9 cellular contexts compared by ENCODE assay signal in the genomic region with DNA sequence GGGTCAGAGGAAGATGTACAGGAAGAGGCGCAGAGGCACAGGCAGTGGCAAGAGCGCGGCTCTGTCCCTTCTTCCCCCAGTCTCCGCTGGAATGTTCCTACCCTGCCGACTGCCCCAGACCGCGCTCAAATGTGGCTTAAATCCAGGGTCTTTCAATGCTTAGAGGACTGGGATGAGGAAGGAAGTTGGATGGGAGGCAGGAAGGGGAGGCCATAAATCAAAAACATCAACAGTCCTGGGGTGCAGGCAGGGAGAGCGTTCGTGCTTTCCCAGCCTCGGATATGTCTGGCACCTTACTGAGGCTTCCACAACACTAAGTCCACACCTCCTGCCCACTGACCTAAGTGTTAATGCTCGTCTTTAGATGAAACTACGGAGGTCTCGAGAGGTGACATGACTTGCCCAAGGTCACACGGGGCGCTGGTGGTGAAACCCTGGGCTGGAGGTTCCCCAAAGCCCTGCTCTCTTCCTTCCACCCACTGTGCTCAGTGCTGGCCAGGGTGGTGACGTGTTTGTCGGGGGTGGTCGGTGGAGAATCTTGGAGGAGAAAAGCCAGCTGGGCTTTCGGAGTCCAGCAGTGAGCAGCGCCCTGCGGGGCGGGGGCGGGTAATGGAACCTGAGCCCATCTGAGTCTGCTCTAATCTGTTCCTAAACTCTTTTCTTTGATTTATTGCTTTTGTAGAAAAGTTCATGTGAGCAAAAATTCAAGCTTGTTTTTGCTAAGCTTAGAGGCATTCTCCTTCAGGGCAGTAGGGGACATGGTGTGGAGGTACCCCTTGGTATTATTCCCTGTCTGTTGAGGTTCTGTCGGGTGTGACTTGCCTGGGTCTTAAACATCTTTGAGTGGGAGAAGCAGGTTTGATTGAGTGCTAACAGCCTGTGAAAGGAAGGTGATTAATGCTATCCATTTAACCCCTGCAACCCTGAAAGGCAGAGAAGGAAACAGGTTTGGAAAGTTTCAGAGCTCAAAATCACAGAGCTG. TPM values are rescaled to one million over a fixed set of nuclear protein-coding genes. Genes with fewer than 3 reads are reported as not detected.
DNase-seq lines count a peak whose midpoint lies in the region; ATAC-seq, FAIRE-seq and TF ChIP-seq lines count a peak whose summit lies in the region.
"Had no signal": no experiment of that assay in that cellular context is flagged by ENCODE, and none has a peak within 500 bp of the region (broad histone marks: within the 10 kb centered on the region; RNA-seq: fewer than 3 reads in every experiment).

No MANE protein-coding gene starts in this region.

- no peak overlapping the region for H3K56ac ChIP-seq in IMR-90 (ENCODE audit: extremely low read depth, insufficient read depth, low read length)

- H2BK20ac ChIP-seq in IMR-90 (ENCODE audit: low read depth, low read length), result peak overlapping the region; percentile 32

- H3K4me2 ChIP-seq in IMR-90 (ENCODE audit: low read depth, low read length), result peak overlapping the region; percentile 73

- H4K8ac ChIP-seq in IMR-90 (ENCODE audit: low read depth in 2 of 2, low read length in 2 of 2), result peak overlapping the region; percentile 53 to 79

- H3K14ac ChIP-seq in IMR-90 (replicated peaks; ENCODE audit: low read depth, low read length), result peak overlapping the region; percentile 58

- peak overlapping the region; percentile 70 for H2AK9ac ChIP-seq in IMR-90 (replicated peaks; ENCODE audit: low read depth, low read length, poor library complexity)

- no TSS peak for BruUV-seq in IMR-90 (replicated peaks; lab: Mats Ljungman, UMichigan)

- FAIRE-seq in bronchial epithelial cell (lab: Jason Lieb, UNC), result peak; percentile 92
- FAIRE-seq: small intestine had no signal

- no peak for TF ChIP-seq POLR2A in IMR-90 (IDR thresholded peaks at IDR 0.05; ENCODE audit: low read depth, low read length)
- no peak for TF ChIP-seq POLR2A in stomach (IDR thresholded peaks at IDR 0.05)

- H3K9me1 ChIP-seq in IMR-90 (ENCODE audit: insufficient read depth, low read length), result 0 out of 2 replicates have a peak, but pooled peaks cover 3% of the 10 kb centered on the region

- H3K4me3 ChIP-seq in IMR-90 (ENCODE audit: insufficient read depth, low read depth, low read length) (no peak overlapping the region), bronchial epithelial cell (ENCODE audit: low read depth, low read length) (peak overlapping the region; percentile 22), stomach (peak overlapping the region in 3 of 4 donors; percentile 18 to 31 (median 29))

- H3K9me3 ChIP-seq in IMR-90 (ENCODE audit: control insufficient read depth, insufficient read depth, low read length) (0 out of 2 replicates have a peak, but pooled peaks cover 2% of the 10 kb centered on the region), stomach (no peaks in the 10 kb centered on the region)

- TF ChIP-seq RAD21 in IMR-90 (IDR thresholded peaks at IDR 0.05; ENCODE audit: low read length), result peak; percentile 24; the same call in 1 of the 2 replicates

- H3K36me3 ChIP-seq in IMR-90 (ENCODE audit: control insufficient read depth, insufficient read depth, low read length) (no peaks in the 10 kb centered on the region), bronchial epithelial cell (ENCODE audit: control insufficient read depth, insufficient read depth, low read length) (no peaks in the 10 kb centered on the region), stomach (no peaks in the 10 kb centered on the region)

- peak; percentile 92 for ATAC-seq in IMR-90 (ENCODE audit: low read depth)
- no peak for ATAC-seq in HG02759 (IDR thresholded peaks at IDR 0.05; ENCODE audit: unreplicated experiment)
- no peak for ATAC-seq in GM18907 (IDR thresholded peaks at IDR 0.05; ENCODE audit: unreplicated experiment)

- H3K27me3 ChIP-seq in IMR-90 (ENCODE audit: control insufficient read depth, insufficient read depth, low read length) (peaks cover 4% of the 10 kb centered on the region; the same call in 1 of the 2 replicates), bronchial epithelial cell (ENCODE audit: control insufficient read depth, insufficient read depth, low read length) (no peaks in the 10 kb centered on the region), stomach (peaks cover 0 to 67% (median 23%) of the 10 kb centered on the region in 3 donors)

- peak overlapping the region; percentile 73 for H4K91ac ChIP-seq in IMR-90 (ENCODE audit: insufficient read depth, low read depth, low read length)

- peak overlapping the region; percentile 91 for H2AFZ ChIP-seq in IMR-90 (replicated peaks; ENCODE audit: low read length, poor library complexity)

- DNase-seq in IMR-90 (peak; percentile 89), bronchial epithelial cell (ENCODE audit: low read depth) (no peak), kidney tubule cell (ENCODE audit: low spot score) (peak; percentile 29), stomach (no peak), Kasumi-1 (lab: John Stamatoyannopoulos, UW) (no peak)
- no peak for DNase-seq in activated CD8-positive, alpha-beta memory T cell treated with anti-CD3 and anti-CD28 coated beads, Interleukin-2, amount 50 U/mL, for 4 hours

- peak overlapping the region; percentile 79; the same call in 2 of the 3 replicates for H2BK15ac ChIP-seq in IMR-90 (ENCODE audit: low read depth, low read length)

- WGBS in IMR-90 (ENCODE audit: extremely low coverage in 2 of 2, insufficient read length in 1 of 2), 2 experiments, result no CpG with 5 or more reads among the region's 24 CpGs
- 15 to 21% (median 18%) methylated on average over 16 to 24 of the region's 24 CpGs for WGBS in stomach, 5 donors

- no peaks in the 10 kb centered on the region for H4K20me1 ChIP-seq in IMR-90 (ENCODE audit: insufficient read depth, low read length)

- peak overlapping the region; percentile 17 for H3K9ac ChIP-seq in IMR-90 (ENCODE audit: low read depth, low read length)

- H3K27ac ChIP-seq in IMR-90 (ENCODE audit: insufficient read depth, low read length) (peak overlapping the region; percentile 60), stomach (peak overlapping the region in 4 of 5 donors; percentile 39 to 77 (median 58))

- dilution Hi-C loops in IMR-90 (cut with HindIII; ENCODE audit: low sequenced_read_pairs, unreplicated experiment), result no loop called here

- in situ Hi-C loops in IMR-90 (cut with MboI; ENCODE audit: low sequenced_read_pairs), result no loop called here

- peak overlapping the region; percentile 85 for H3K18ac ChIP-seq in IMR-90 (ENCODE audit: low read depth, low read length)

- intact Hi-C loops in IMR-90 (cut with micrococcal nuclease) (no loop called here), stomach (cut with DNase I; ENCODE audit: low total_unique reads) (no loop called here)

- peaks cover 17% of the 10 kb centered on the region for H3K4me1 ChIP-seq in IMR-90 (ENCODE audit: control insufficient read depth, insufficient read depth, low read length)
- H3K4me1 ChIP-seq in stomach, result peaks cover 0 to 17% (median 8%) of the 10 kb centered on the region in 4 donors

- H2AK5ac ChIP-seq in IMR-90 (ENCODE audit: low read depth, low read length), result peak overlapping the region; percentile 30; the same call in 1 of the 2 replicates

- peak overlapping the region; percentile 69 for H3K23ac ChIP-seq in IMR-90 (ENCODE audit: low read depth, low read length)

- POLR2A ChIA-PET in IMR-90 (lab: Charles Lee; ENCODE audit: unreplicated experiment), result no interaction called here

- CTCF ChIA-PET in IMR-90 (lab: Yijun Ruan, JAX), result interaction anchor here (0.6 to 1.6 kb wide), 2 partner anchors 44 to 278 kb away, joined by 3 to 4 read pairs; no protein-coding TSS in a partner anchor

- H2BK5ac ChIP-seq in IMR-90 (ENCODE audit: low read depth, low read length, poor library complexity, severe bottlenecking), result peak overlapping the region; percentile 31

- H4K5ac ChIP-seq in IMR-90 (ENCODE audit: low read depth, low read length), result peak overlapping the region; percentile 65

- H3K79me1 ChIP-seq in IMR-90 (ENCODE audit: low read depth in 1 of 2, low read length in 2 of 2), result no peaks in the 10 kb centered on the region

- TF ChIP-seq EP300 in stomach (IDR thresholded peaks at IDR 0.05), result no peak

- H3K4ac ChIP-seq in IMR-90 (ENCODE audit: low read depth, low read length), result peak overlapping the region; percentile 82

- TF ChIP-seq CTCF in IMR-90 (conservative IDR thresholded peaks at IDR 0.05; ENCODE audit: low read depth, low read length) (0 out of 2 replicates have a peak, but pooled peaks have one; percentile 5), bronchial epithelial cell (IDR thresholded peaks at IDR 0.05; ENCODE audit: insufficient read depth, low read length, severe bottlenecking) (no peak), stomach (IDR thresholded peaks at IDR 0.05) (no peak)

- H2BK120ac ChIP-seq in IMR-90 (ENCODE audit: low read depth, low read length), result peak overlapping the region; percentile 72

TF ChIP-seq in IMR-90, 13 proteins besides CTCF, POLR2A, EP300 and RAD21 (continues in another document):
- 0 out of 2 replicates have a peak, but pooled peaks have one; percentile 57 for TF ChIP-seq MAZ (IDR thresholded peaks at IDR 0.05; ENCODE audit: borderline replicate concordance, low read depth, low read length)
- no peak for TF ChIP-seq NFE2L2 (IDR thresholded peaks at IDR 0.05; ENCODE audit: low read depth, low read length)
- no peak for TF ChIP-seq SMC3 (IDR thresholded peaks at IDR 0.05; ENCODE audit: low read depth, low read length)
- no peak for TF ChIP-seq RFX5 (IDR thresholded peaks at IDR 0.05; ENCODE audit: low read depth, low read length)
- TF ChIP-seq MAFK (IDR thresholded peaks at IDR 0.05; ENCODE audit: low read depth, low read length), result no peak
- no peak for TF ChIP-seq CHD1 (IDR thresholded peaks at IDR 0.05; ENCODE audit: low read depth, low read length)

RNA-seq across cellular contexts. Expression of a gene that starts 0.7 kb away (rescaled TPM):
- total RNA-seq in IMR-90 (2012; rRNA removed) (0.90 and 1.4 TPM in 2 replicates), bronchial epithelial cell (0.79 and 1.4 TPM in 2 replicates), stomach (1 to 10 TPM in 1 of 5 donors, not detected in 4; 1.3 TPM)
- polyA plus RNA-seq in IMR-90 (2012; rRNA removed) (9.4 and 10.7 TPM in 2 replicates), stomach (1 to 10 TPM in 2 of 3 donors, not detected in 1; 6.0 to 8.4 TPM)
- 12.4 and 12.6 TPM in 2 replicates for polyA plus RNA-seq in IMR-90 (2012; cell fraction: cytosol; rRNA removed)
- 2.0 and 2.5 TPM in 2 replicates for polyA plus RNA-seq in IMR-90 (2012; cell fraction: nucleus; rRNA removed; ENCODE audit: low replicate concordance)

RNA-seq across cellular contexts. Expression of a gene that starts 37.2 kb away (rescaled TPM):
- total RNA-seq in IMR-90 (2012; rRNA removed) (not detected in 2 replicates), bronchial epithelial cell (not detected in 2 replicates), stomach (not detected)
- polyA plus RNA-seq in IMR-90 (2012; rRNA removed) (0.05 and 0.09 TPM in 2 replicates), stomach (under 1 TPM in 2 of 3 donors, not detected in 1; 0.05 to 0.25 TPM)
- polyA plus RNA-seq in IMR-90 (2012; cell fraction: cytosol; rRNA removed), result 0.06 and 0.11 TPM in 2 replicates
- 0.02 and 0.08 TPM in 2 replicates for polyA plus RNA-seq in IMR-90 (2012; cell fraction: nucleus; rRNA removed; ENCODE audit: low replicate concordance)

RNA-seq across cellular contexts. Expression of a gene that starts 43.6 kb away (rescaled TPM):
- total RNA-seq in IMR-90 (2012; rRNA removed) (52.9 and 55.3 TPM in 2 replicates), bronchial epithelial cell (61.1 and 73.0 TPM in 2 replicates), stomach (100 to 1,000 TPM in 1 of 5 donors, 10 to 100 TPM in 4; 21.0 to 169 (median 42.4) TPM)
- polyA plus RNA-seq in IMR-90 (2012; rRNA removed) (55.2 and 57.8 TPM in 2 replicates), stomach (10 to 100 TPM; 53.2 to 74.1 (median 69.9) TPM)
- polyA plus RNA-seq in IMR-90 (2012; cell fraction: cytosol; rRNA removed), result 44.7 and 69.0 TPM in 2 replicates
- polyA plus RNA-seq in IMR-90 (2012; cell fraction: nucleus; rRNA removed; ENCODE audit: low replicate concordance), result 39.0 and 41.1 TPM in 2 replicates

Comparison
In these comparisons a context has a peak if more than half of its experiments do, and no peak if none do; other contexts are left out.
1. DNase-seq: peak in IMR-90 (single experiment) and kidney tubule cell (single experiment); none in bronchial epithelial cell (single experiment), stomach (single experiment), Kasumi-1 (0 of 2) and activated CD8-positive, alpha-beta memory T cell treated with anti-CD3 and anti-CD28 coated beads, Interleukin-2, amount 50 U/mL, for 4 hours (single experiment).